In genomic region chr12:55925870-55926737, GRCh38 we compare ENCODE assay signal across 8 cellular contexts. TPM values are rescaled to one million over a fixed set of nuclear protein-coding genes. Genes with fewer than 3 reads are reported as not detected.
DNase-seq lines count a peak whose midpoint lies in the region; ATAC-seq, FAIRE-seq and TF ChIP-seq lines count a peak whose summit lies in the region.

No MANE protein-coding gene starts in this region.

- H3K27me3 Mint-ChIP-seq in activated T-helper 17 cell treated with anti-CD3 and anti-CD28 coated beads, Interleukin-2, amount 50 U/mL, for 72 hours, result no peaks in the 10 kb centered on the region

- H3K36me3 ChIP-seq in ACC112 (ENCODE audit: insufficient read depth, low read length) (no peaks in the 10 kb centered on the region), HEK293 (ENCODE audit: control insufficient read depth in 2 of 2, insufficient read depth in 1 of 2, low read length in 2 of 2) (peaks cover 14 to 22% of the 10 kb centered on the region in 2 experiments; a peak in 2 of 3 replicates), iPS-15b (ENCODE audit: control insufficient read depth, insufficient read depth, low read length) (peaks cover 2% of the 10 kb centered on the region), subcutaneous abdominal adipose tissue (ENCODE audit: control insufficient read depth in 5 of 5, insufficient read depth in 5 of 5, low read length in 5 of 5) (peaks cover 0 to 13% (median 7%) of the 10 kb centered on the region in 5 donors)

- H3K9me3 Mint-ChIP-seq in activated T-helper 17 cell treated with anti-CD3 and anti-CD28 coated beads, Interleukin-2, amount 50 U/mL, for 72 hours, result no peaks in the 10 kb centered on the region

- H3K9ac ChIP-seq in iPS-15b (ENCODE audit: low read depth, low read length) (peak overlapping the region; percentile 99), subcutaneous abdominal adipose tissue (ENCODE audit: low read length in 5 of 5) (peak overlapping the region in 4 of 5 donors; percentile 78 to 97 (median 94))

- H2AFZ ChIP-seq in ACC112 (ENCODE audit: low read length, unreplicated experiment), result peak overlapping the region; percentile 7

- H3K9me3 ChIP-seq in HEK293 (ENCODE audit: control insufficient read depth, insufficient read depth, low read depth, low read length), result no peaks in the 10 kb centered on the region
- H3K9me3 ChIP-seq in iPS-15b (ENCODE audit: control insufficient read depth, insufficient read depth, low read length), result no peaks in the 10 kb centered on the region
- H3K9me3 ChIP-seq in subcutaneous abdominal adipose tissue (ENCODE audit: control insufficient read depth in 5 of 5, low read length in 5 of 5), result no peaks in the 10 kb centered on the region

- H3K27ac ChIP-seq in ACC112 (ENCODE audit: low read depth, low read length), result peak overlapping the region; percentile 90
- H3K27ac ChIP-seq in HEK293 (ENCODE audit: extremely low read depth, low read depth, low read length), result peak overlapping the region; percentile 94
- peak overlapping the region; percentile 96 for H3K27ac ChIP-seq in subcutaneous abdominal adipose tissue (ENCODE audit: low read depth, low read length)

- H3K4me1 Mint-ChIP-seq in activated T-helper 17 cell treated with anti-CD3 and anti-CD28 coated beads, Interleukin-2, amount 50 U/mL, for 72 hours, result peaks cover 41% of the 10 kb centered on the region

- H3K27ac Mint-ChIP-seq in activated T-helper 17 cell treated with anti-CD3 and anti-CD28 coated beads, Interleukin-2, amount 50 U/mL, for 72 hours, result peak overlapping the region; percentile 99

- CTCF ChIA-PET in HEK293 (lab: Yijun Ruan, JAX), result interaction anchor here (0.6 to 3.4 kb wide), 29 partner anchors 9 to 1935 kb away, joined by 3 to 28 read pairs (median 3); partner anchors contain the start of genes DNAJC14, ORMDL2, RAB5B and SARNP

- H3K4me1 ChIP-seq in ACC112 (ENCODE audit: control insufficient read depth, insufficient read depth, low read length, unreplicated experiment), result peaks cover 40% of the 10 kb centered on the region
- H3K4me1 ChIP-seq in HEK293 (ENCODE audit: control insufficient read depth, insufficient read depth, low read length), result no peaks in the 10 kb centered on the region; the same call in 1 of the 2 replicates
- H3K4me1 ChIP-seq in iPS-15b (ENCODE audit: control insufficient read depth, insufficient read depth, low read length), result peaks cover 7% of the 10 kb centered on the region
- H3K4me1 ChIP-seq in subcutaneous abdominal adipose tissue (ENCODE audit: control insufficient read depth in 5 of 5, insufficient read depth in 5 of 5, low read length in 5 of 5), result peaks cover 3 to 42% (median 35%) of the 10 kb centered on the region in 5 donors

- H3K4me3 Mint-ChIP-seq in activated T-helper 17 cell treated with anti-CD3 and anti-CD28 coated beads, Interleukin-2, amount 50 U/mL, for 72 hours, result peak overlapping the region; percentile 98

- no peak for TF ChIP-seq CTCF in HEK293 (tag by site-specific recombination; IDR thresholded peaks at IDR 0.05)

- H3K27me3 ChIP-seq in ACC112 (ENCODE audit: insufficient read depth, low read length), result no peaks in the 10 kb centered on the region
- peaks cover 2% of the 10 kb centered on the region for H3K27me3 ChIP-seq in iPS-15b (ENCODE audit: control insufficient read depth, insufficient read depth, low read length)
- H3K27me3 ChIP-seq in subcutaneous abdominal adipose tissue (ENCODE audit: control insufficient read depth in 5 of 5, insufficient read depth in 4 of 5, low read length in 5 of 5), result no peaks in the 10 kb centered on the region

- no peak for ATAC-seq in activated T-helper 17 cell treated with anti-CD3 and anti-CD28 coated beads, Interleukin-2, amount 50 U/mL, for 72 hours (replicated peaks)
- ATAC-seq in GM18870 (IDR thresholded peaks at IDR 0.05; ENCODE audit: unreplicated experiment), result no peak

- H3K36me3 Mint-ChIP-seq in activated T-helper 17 cell treated with anti-CD3 and anti-CD28 coated beads, Interleukin-2, amount 50 U/mL, for 72 hours (ENCODE audit: low read depth), result peaks cover 66% of the 10 kb centered on the region

- POLR2A ChIA-PET in HEK293 (lab: Yijun Ruan, JAX), result interaction anchor here (0.9 to 4.4 kb wide), 7 partner anchors 21 to 188 kb away, joined by 4 to 42 read pairs (median 12); partner anchors contain the start of genes DNAJC14, ORMDL2, RAB5B and SARNP

- DNase-seq in NCI-H187 (lab: John Stamatoyannopoulos, UW) (no peak), GM19239 (ENCODE audit: insufficient read length, low spot score) (no peak)

- peaks cover 51% of the 10 kb centered on the region for H3K79me2 ChIP-seq in ACC112 (ENCODE audit: control insufficient read depth, insufficient read depth, low read length, unreplicated experiment)

- H3K4me3 ChIP-seq in ACC112 (ENCODE audit: low read depth, low read length) (peak overlapping the region; percentile 96), HEK293 (ENCODE audit: low read depth, low read length) (peak overlapping the region; percentile 80), iPS-15b (ENCODE audit: low read depth, low read length) (peak overlapping the region; percentile 100), subcutaneous abdominal adipose tissue (ENCODE audit: low read depth in 1 of 5, low read length in 5 of 5) (peak overlapping the region; percentile 88 to 100 (median 92))

- no peak for FAIRE-seq in GM19239 (lab: Jason Lieb, UNC)

TF ChIP-seq in HEK293, 187 proteins besides CTCF, POLR2A, EP300 and RAD21 (continues in another document):
- TF ChIP-seq REST (tag by site-specific recombination; IDR thresholded peaks at IDR 0.05), result 0 out of 2 replicates have a peak, but pooled peaks have one; percentile 25
- peak; percentile 91; the same call in 1 of the 2 replicates for TF ChIP-seq ZNF366 (tag by site-specific recombination; conservative IDR thresholded peaks at IDR 0.05)
- TF ChIP-seq ZNF394 (tag by site-specific recombination; IDR thresholded peaks at IDR 0.05; ENCODE audit: borderline replicate concordance), result no peak
- no peak for TF ChIP-seq ZNF580 (tag by site-specific recombination; IDR thresholded peaks at IDR 0.05)
- TF ChIP-seq ZNF214 (tag by site-specific recombination; IDR thresholded peaks at IDR 0.05; ENCODE audit: borderline replicate concordance), result no peak
- peak; percentile 98 for TF ChIP-seq ZNF335 (tag by site-specific recombination; conservative IDR thresholded peaks at IDR 0.05)
- no peak for TF ChIP-seq KLF1 (tag by site-specific recombination; IDR thresholded peaks at IDR 0.05)
- no peak for TF ChIP-seq KLF9 (tag by site-specific recombination; IDR thresholded peaks at IDR 0.05; ENCODE audit: low read depth)
- TF ChIP-seq ZNF660 (tag by site-specific recombination; IDR thresholded peaks at IDR 0.05), result no peak
- no peak for TF ChIP-seq ZNF155 (tag by site-specific recombination; IDR thresholded peaks at IDR 0.05)
- TF ChIP-seq SALL2 (tag by site-specific recombination; IDR thresholded peaks at IDR 0.05; ENCODE audit: borderline replicate concordance), result no peak
- no peak for TF ChIP-seq ZNF558 (tag by site-specific recombination; IDR thresholded peaks at IDR 0.05)
- no peak for TF ChIP-seq ZNF138 (tag by site-specific recombination; IDR thresholded peaks at IDR 0.05; ENCODE audit: borderline replicate concordance)
- no peak for TF ChIP-seq ZBTB20 (tag by site-specific recombination; IDR thresholded peaks at IDR 0.05)
- no peak for TF ChIP-seq ZBTB7A (tag by site-specific recombination; IDR thresholded peaks at IDR 0.05; ENCODE audit: low read depth)
- TF ChIP-seq ZNF837 (tag by site-specific recombination; IDR thresholded peaks at IDR 0.05), result no peak
- peak; percentile 89 for TF ChIP-seq SCRT2 (tag by site-specific recombination; IDR thresholded peaks at IDR 0.05)
- no peak for TF ChIP-seq YY1 (tag by site-specific recombination; IDR thresholded peaks at IDR 0.05)

RNA-seq across cellular contexts. Expression of gene PYM1, which starts 1.6 kb away (rescaled TPM):
- 10 to 100 TPM; 23.4 to 35.6 TPM for total RNA-seq in activated T-helper 17 cell treated with anti-CD3 and anti-CD28 coated beads, Interleukin-2, amount 50 U/mL, for 72 hours

RNA-seq across cellular contexts. Expression of gene DGKA, which starts 4.9 kb away (rescaled TPM):
- 100 to 1,000 TPM; 282 to 502 TPM for total RNA-seq in activated T-helper 17 cell treated with anti-CD3 and anti-CD28 coated beads, Interleukin-2, amount 50 U/mL, for 72 hours

RNA-seq across cellular contexts. Expression of gene PMEL, which starts 39.7 kb away (rescaled TPM):
- total RNA-seq in activated T-helper 17 cell treated with anti-CD3 and anti-CD28 coated beads, Interleukin-2, amount 50 U/mL, for 72 hours, result 1 to 10 TPM in 1 of 2 donors, under 1 TPM in 1; 0.30 to 2.5 TPM

RNA-seq across cellular contexts. Expression of gene CDK2, which starts 40.5 kb away (rescaled TPM):
- 100 to 1,000 TPM; 101 to 104 TPM for total RNA-seq in activated T-helper 17 cell treated with anti-CD3 and anti-CD28 coated beads, Interleukin-2, amount 50 U/mL, for 72 hours

RNA-seq across cellular contexts. Expression of gene RAB5B, which starts 47.8 kb away (rescaled TPM):
- 10 to 100 TPM; 34.2 to 50.8 TPM for total RNA-seq in activated T-helper 17 cell treated with anti-CD3 and anti-CD28 coated beads, Interleukin-2, amount 50 U/mL, for 72 hours
